In genomic region chr1:228291906-228292608, GRCh38 we compare ENCODE assay signal across 28 cellular contexts.
DNase-seq lines count a peak whose midpoint lies in the region; ATAC-seq, FAIRE-seq and TF ChIP-seq lines count a peak whose summit lies in the region.
"Had no signal": no experiment of that assay in that cellular context is flagged by ENCODE, and none has a peak within 500 bp of the region (broad histone marks: within the 10 kb centered on the region; RNA-seq: fewer than 3 reads in every experiment).

No MANE protein-coding gene starts in this region.

- H3K4me1 ChIP-seq in H1 (replicated peaks in 1 of 4; ENCODE audit: control insufficient read depth in 3 of 4, insufficient read depth in 4 of 4, low read length in 3 of 4) (no peaks in the 10 kb centered on the region), gastroesophageal sphincter (no peaks in the 10 kb centered on the region)
- H3K4me1 ChIP-seq: BLaER1, HAP-1 had no signal

- no peaks in the 10 kb centered on the region for H3K4me1 Mint-ChIP-seq in neural crest cell
- H3K4me1 Mint-ChIP-seq in T-cell = peaks cover 0 to 5% (median 4%) of the 10 kb centered on the region in 3 donors
- H3K4me1 Mint-ChIP-seq: activated CD4-positive, alpha-beta memory T cell treated with anti-CD3 and anti-CD28 coated beads, Interleukin-2, amount 10 ng/mL, durations not matched to agents 7 days and 5 days; brain; mesothelial cell of epicardium; naive B cell; stimulated activated memory B cell treated with anti-CD40 and anti-IgM and Interleukin-4, amounts not matched to agents 10 μg/mL and 1 μg/mL and 100 μg/mL, for 72 hours had no signal

- peak; percentile 55 for DNase-seq in EH (ENCODE audit: low read depth)
- no peak for DNase-seq in HTR-8/SVneo (ENCODE audit: insufficient read length, low spot score)
- no peak for DNase-seq in H1 (ENCODE audit: low read depth in 1 of 2, low spot score in 2 of 2)
- no peak for DNase-seq in neural crest cell (ENCODE audit: low read depth, low spot score)
- DNase-seq in T-cell = no peak
- no peak for DNase-seq in NAMALWA (ENCODE audit: low spot score)
- DNase-seq: activated CD4-positive, alpha-beta memory T cell treated with anti-CD3 and anti-CD28 coated beads, Interleukin-2, amount 10 ng/mL, durations not matched to agents 7 days and 5 days; activated CD4-positive, CD25-positive, alpha-beta regulatory T cell treated with anti-CD3 and anti-CD28 coated beads, Interleukin-2, amount 50 U/mL, for 72 hours; activated CD8-positive, alpha-beta memory T cell treated with anti-CD3 and anti-CD28 coated beads, Interleukin-2, amount 50 U/mL, for 4 hours; activated naive CD4-positive, alpha-beta T cell treated with anti-CD3 and anti-CD28 coated beads for 36 hours; KBM-7; naive B cell; NCI-H1105; NCI-H2029; NCI-H524 treated with DMSO at 0.1 percent for 48 hours; NK-92 treated with Interleukin-12 subunit alpha and Interleukin-12 subunit beta, amount 100 ng/mL, for 24 hours; trophoblast cell had no signal

- H3K23ac ChIP-seq in H1 (ENCODE audit: insufficient read length) = no peak overlapping the region

- no peak overlapping the region for H3K18ac ChIP-seq in H1 (ENCODE audit: extremely low read depth, low read length)

- peaks cover 0 to 16% (median 3%) of the 10 kb centered on the region in 4 experiments; a peak in 5 of 8 replicates for H3K36me3 ChIP-seq in H1 (ENCODE audit: control insufficient read depth in 2 of 4, insufficient read depth in 4 of 4, low read length in 3 of 4)
- peaks cover 0 to 44% of the 10 kb centered on the region in 2 donors for H3K36me3 ChIP-seq in gastroesophageal sphincter
- H3K36me3 ChIP-seq: HAP-1 had no signal

- TF ChIP-seq CTCF in H1 (IDR thresholded peaks at IDR 0.05; ENCODE audit: control extremely low read depth in 1 of 3, insufficient read depth in 1 of 3, low read depth in 1 of 3, low read length in 3 of 3) (no peak), neural crest cell (conservative IDR thresholded peaks at IDR 0.05) (no peak), gastroesophageal sphincter (IDR thresholded peaks at IDR 0.05) (no peak)

- no peak overlapping the region for H3K9ac ChIP-seq in H1 (replicated peaks in 1 of 4; ENCODE audit: extremely low read depth in 1 of 4, low read depth in 3 of 4, low read length in 3 of 4)
- H3K9ac ChIP-seq: BLaER1 had no signal

- H3K27ac ChIP-seq in H1 (ENCODE audit: low read depth, low read length) (no peak overlapping the region), gastroesophageal sphincter (no peak overlapping the region)
- H3K27ac ChIP-seq: BLaER1 had no signal

- no peaks in the 10 kb centered on the region for H3K79me1 ChIP-seq in H1 (ENCODE audit: low read depth, low read length)

- H3K36me3 Mint-ChIP-seq in neural crest cell (ENCODE audit: low read depth) (peaks cover 32% of the 10 kb centered on the region), T-cell (peaks cover 30% of the 10 kb centered on the region)

- H4K5ac ChIP-seq in H1 (ENCODE audit: insufficient read length, low read depth, low read length) = no peak overlapping the region

- no peak overlapping the region for H2AK5ac ChIP-seq in H1 (ENCODE audit: low read depth, low read length)

- no peak overlapping the region for H2BK20ac ChIP-seq in H1 (ENCODE audit: low read length)

- H2AFZ ChIP-seq in H1 (ENCODE audit: low read length) = no peak overlapping the region

- H3K4ac ChIP-seq in H1 (replicated peaks; ENCODE audit: insufficient read length, low read depth, low read length) = no peak overlapping the region

- H3K9me3 Mint-ChIP-seq in neural crest cell (peaks cover 4% of the 10 kb centered on the region), T-cell (peaks cover 0 to 5% (median 1%) of the 10 kb centered on the region in 3 donors)

- H3K4me3 ChIP-seq in H1 (ENCODE audit: extremely low read depth in 1 of 4, insufficient read depth in 2 of 4, low read depth in 3 of 4, low read length in 4 of 4) (no peak overlapping the region), gastroesophageal sphincter (no peak overlapping the region)
- H3K4me3 ChIP-seq: BLaER1, HAP-1 had no signal

- WGBS in H1 (ENCODE audit: extremely low coverage in 1 of 2, insufficient coverage in 1 of 2, insufficient read length in 1 of 2, insufficient replicate concordance in 2 of 2, low coverage in 1 of 2, low lambda C conversion rate in 2 of 2, missing lambda C conversion rate in 1 of 2), 2 experiments = 92% methylated on average over 16 of the region's 16 CpGs; no CpG with 5 or more reads in 1 of the 2 experiments
- WGBS in gastroesophageal sphincter (ENCODE audit: low coverage in 1 of 2), 2 donors = 70 to 82% methylated on average over 6 to 11 of the region's 16 CpGs

- H4K91ac ChIP-seq in H1 (replicated peaks; ENCODE audit: insufficient read length, low read length) = no peak overlapping the region

- TF ChIP-seq POLR2A in H1 (IDR thresholded peaks at IDR 0.05; ENCODE audit: control extremely low read depth in 1 of 2, low read depth in 2 of 2, low read length in 2 of 2) (no peak), gastroesophageal sphincter (IDR thresholded peaks at IDR 0.05) (no peak)

- H4K8ac ChIP-seq in H1 (ENCODE audit: extremely low read depth, insufficient read depth, low read length) = 0 out of 2 replicates have a peak overlapping the region, but pooled peaks have one; percentile 41

- TF ChIP-seq EP300 in H1 (IDR thresholded peaks at IDR 0.05; ENCODE audit: borderline replicate concordance in 1 of 2, low read depth in 2 of 2, low read length in 2 of 2) = no peak
- no peak for TF ChIP-seq EP300 in gastroesophageal sphincter (IDR thresholded peaks at IDR 0.05)

- H3K27ac Mint-ChIP-seq in neural crest cell (ENCODE audit: unreplicated experiment) (peak overlapping the region; percentile 86), T-cell (no peak overlapping the region)
- H3K27ac Mint-ChIP-seq: activated CD4-positive, alpha-beta memory T cell treated with anti-CD3 and anti-CD28 coated beads, Interleukin-2, amount 10 ng/mL, durations not matched to agents 7 days and 5 days; activated naive CD4-positive, alpha-beta T cell treated with anti-CD3 and anti-CD28 coated beads for 36 hours; brain; mesothelial cell of epicardium; stimulated activated memory B cell treated with anti-CD40 and anti-IgM and Interleukin-4, amounts not matched to agents 10 μg/mL and 1 μg/mL and 100 μg/mL, for 72 hours had no signal

- FAIRE-seq in HTR-8/SVneo (lab: Jason Lieb, UNC) = peak; percentile 20
- no peak for FAIRE-seq in H1 (lab: Jason Lieb, UNC)
- FAIRE-seq: G401.6, islet of Langerhans had no signal

- no peaks in the 10 kb centered on the region for H3K23me2 ChIP-seq in H1 (ENCODE audit: low read depth, low read length)

- peaks cover 0 to 4% (median 0%) of the 10 kb centered on the region in 4 experiments; a peak in 1 of 7 replicates for H3K27me3 ChIP-seq in H1 (replicated peaks in 1 of 4; ENCODE audit: control insufficient read depth in 3 of 4, extremely low read depth in 1 of 4, insufficient read depth in 3 of 4, low read length in 3 of 4)
- H3K27me3 ChIP-seq in gastroesophageal sphincter = no peaks in the 10 kb centered on the region
- H3K27me3 ChIP-seq: BLaER1 had no signal

- H3K4me3 Mint-ChIP-seq in neural crest cell (no peak overlapping the region), T-cell (no peak overlapping the region)
- H3K4me3 Mint-ChIP-seq: activated CD4-positive, alpha-beta memory T cell treated with anti-CD3 and anti-CD28 coated beads, Interleukin-2, amount 10 ng/mL, durations not matched to agents 7 days and 5 days; activated naive CD4-positive, alpha-beta T cell treated with anti-CD3 and anti-CD28 coated beads for 36 hours; activated T-helper 1 cell treated with anti-CD3 and anti-CD28 coated beads, Interleukin-12 subunit alpha, Interleukin-12 subunit beta, Interleukin-2, Interleukin-4 antibody, amounts not matched to agents 30 ng/mL and 10 ng/mL and 1 ng/mL, durations not matched to agents 14 hours and 24 hours and 36 hours; brain; mesothelial cell of epicardium; naive B cell; stimulated activated memory B cell treated with anti-CD40 and anti-IgM and Interleukin-4, amounts not matched to agents 10 μg/mL and 1 μg/mL and 100 μg/mL, for 72 hours had no signal

- no peak overlapping the region for H2BK12ac ChIP-seq in H1 (ENCODE audit: low read depth, low read length)

- H2BK120ac ChIP-seq in H1 (replicated peaks; ENCODE audit: low read depth, low read length) = no peak overlapping the region

- no peak for ATAC-seq in T-cell (replicated peaks in 1 of 4)
- ATAC-seq in HG03039 (IDR thresholded peaks at IDR 0.05; ENCODE audit: unreplicated experiment) = no peak
- no peak for ATAC-seq in gastroesophageal sphincter
- ATAC-seq: SK-N-SH treated with all-trans-retinoic acid at 6 μM for 48 hours; stimulated activated memory B cell treated with anti-CD40 and anti-IgM and Interleukin-4, amounts not matched to agents 10 μg/mL and 1 μg/mL and 100 μg/mL, for 72 hours had no signal

- no peak overlapping the region for H3K4me2 ChIP-seq in H1 (ENCODE audit: insufficient read depth in 1 of 2, low read depth in 2 of 2, low read length in 2 of 2)
- H3K4me2 ChIP-seq: BLaER1 had no signal

- CTCF ChIA-PET in H1 (lab: Charles Lee; ENCODE audit: partially characterized antibody) (interaction anchor here (1.1 to 1.8 kb wide), 3 partner anchors 8 to 31 kb away, joined by 3 to 7 read pairs (median 4); no protein-coding TSS in a partner anchor), T-cell (lab: Charles Lee) (no interaction called here)

- no peak overlapping the region for H2BK15ac ChIP-seq in H1 (ENCODE audit: low read length)

- H3K27me3 Mint-ChIP-seq in neural crest cell (ENCODE audit: low read depth) (no peaks in the 10 kb centered on the region), T-cell (no peaks in the 10 kb centered on the region)
- H3K27me3 Mint-ChIP-seq: activated CD4-positive, alpha-beta memory T cell treated with anti-CD3 and anti-CD28 coated beads, Interleukin-2, amount 10 ng/mL, durations not matched to agents 7 days and 5 days; brain; naive B cell; stimulated activated memory B cell treated with anti-CD40 and anti-IgM and Interleukin-4, amounts not matched to agents 10 μg/mL and 1 μg/mL and 100 μg/mL, for 72 hours had no signal

- no peak overlapping the region for H3K14ac ChIP-seq in H1 (ENCODE audit: insufficient read length)

- peaks cover 0 to 3% of the 10 kb centered on the region in 2 experiments for H4K20me1 ChIP-seq in H1 (replicated peaks in 1 of 2; ENCODE audit: control insufficient read depth in 1 of 2, insufficient read depth in 2 of 2, low read length in 2 of 2)
- H4K20me1 ChIP-seq: BLaER1 had no signal

- peaks cover 9 to 27% of the 10 kb centered on the region in 2 experiments; a peak in 3 of 4 replicates for H3K9me3 ChIP-seq in H1 (ENCODE audit: insufficient read depth in 2 of 2, low read depth in 1 of 2, low read length in 1 of 2)
- H3K9me3 ChIP-seq in gastroesophageal sphincter = peaks cover 0 to 2% (median 0%) of the 10 kb centered on the region in 3 donors
- H3K9me3 ChIP-seq: HAP-1 had no signal

- POLR2A ChIA-PET in H1 (lab: Charles Lee; ENCODE audit: partially characterized antibody) = interaction anchor here (1.2 to 1.6 kb wide), 3 partner anchors 10 to 15 kb away, joined by 3 to 4 read pairs (median 3); no protein-coding TSS in a partner anchor
- POLR2A ChIA-PET in T-cell (lab: Charles Lee) = no interaction called here

- H3K56ac ChIP-seq in H1 (replicated peaks; ENCODE audit: insufficient read length, low read depth, low read length) = no peak overlapping the region

- no peaks in the 10 kb centered on the region for H3K79me2 ChIP-seq in H1 (ENCODE audit: control insufficient read depth in 1 of 2, insufficient read depth in 2 of 2, low read length in 2 of 2)

- no peak for TF ChIP-seq RAD21 in H1 (IDR thresholded peaks at IDR 0.05 in 1 of 2, conservative IDR thresholded peaks at IDR 0.05 in 1 of 2; ENCODE audit: low read depth in 2 of 2, low read length in 2 of 2)

- no peak overlapping the region for H2BK5ac ChIP-seq in H1 (ENCODE audit: low read depth, low read length)
